Comparison of ENCODE assay signal across 1 cellular context in the genomic region with DNA sequence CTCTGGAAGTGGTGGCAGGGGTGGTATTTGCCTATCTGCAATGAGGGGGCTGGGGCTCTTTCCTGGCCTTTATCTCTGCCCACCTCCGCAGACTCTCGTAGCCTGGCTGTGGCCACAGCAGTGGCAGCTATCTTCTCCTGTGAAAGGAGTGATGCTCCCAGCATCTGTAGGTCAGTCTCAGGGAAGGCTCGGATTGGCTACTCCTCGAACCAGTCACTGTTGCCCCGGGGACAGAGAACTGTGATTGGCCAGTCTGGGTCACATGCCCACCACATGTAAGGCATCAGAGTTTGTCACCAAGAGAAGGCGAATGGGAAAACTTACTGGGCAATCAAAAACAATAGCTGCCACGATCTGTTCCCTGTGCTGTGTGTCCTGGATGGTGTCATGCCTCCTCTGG.
TF ChIP-seq lines count a peak whose summit lies in the region.

No MANE protein-coding gene starts in this region.

TF ChIP-seq in IMR-90, 13 proteins besides CTCF, POLR2A, EP300 and RAD21:
- TF ChIP-seq, protein P1, sequence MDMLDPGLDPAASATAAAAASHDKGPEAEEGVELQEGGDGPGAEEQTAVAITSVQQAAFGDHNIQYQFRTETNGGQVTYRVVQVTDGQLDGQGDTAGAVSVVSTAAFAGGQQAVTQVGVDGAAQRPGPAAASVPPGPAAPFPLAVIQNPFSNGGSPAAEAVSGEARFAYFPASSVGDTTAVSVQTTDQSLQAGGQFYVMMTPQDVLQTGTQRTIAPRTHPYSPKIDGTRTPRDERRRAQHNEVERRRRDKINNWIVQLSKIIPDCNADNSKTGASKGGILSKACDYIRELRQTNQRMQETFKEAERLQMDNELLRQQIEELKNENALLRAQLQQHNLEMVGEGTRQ (IDR thresholded peaks at IDR 0.05; ENCODE audit: low read depth, low read length) = peak; percentile 64; the same call in 1 of the 2 replicates
- no peak for TF ChIP-seq RFX5 (IDR thresholded peaks at IDR 0.05; ENCODE audit: low read depth, low read length)
